In genomic region chr2:36088716-36089328, GRCh38 we compare ENCODE assay signal across 27 cellular contexts.
"Had no signal": no experiment of that assay in that cellular context is flagged by ENCODE, and none has a peak within 500 bp of the region (broad histone marks: within the 10 kb centered on the region; RNA-seq: fewer than 3 reads in every experiment).

No MANE protein-coding gene starts in this region.

- H3K4me1 Mint-ChIP-seq: activated CD4-positive, alpha-beta memory T cell treated with anti-CD3 and anti-CD28 coated beads, Interleukin-2, amount 10 ng/mL, durations not matched to agents 7 days and 5 days; activated CD4-positive, alpha-beta T cell treated with anti-CD3 and anti-CD28 coated beads for 36 hours; activated T-helper 17 cell treated with anti-CD3 and anti-CD28 coated beads, Interleukin-2, amount 50 U/mL, for 72 hours; brain; central memory CD8-positive, alpha-beta T cell; T-helper 17 cell had no signal

- H3K4me3 Mint-ChIP-seq: activated CD4-positive, alpha-beta memory T cell treated with anti-CD3 and anti-CD28 coated beads, Interleukin-2, amount 10 ng/mL, durations not matched to agents 7 days and 5 days; activated CD4-positive, alpha-beta T cell treated with anti-CD3 and anti-CD28 coated beads for 36 hours; activated naive CD4-positive, alpha-beta T cell treated with anti-CD3 and anti-CD28 coated beads for 36 hours; activated naive CD8-positive, alpha-beta T cell; activated T-helper 17 cell treated with anti-CD3 and anti-CD28 coated beads, Interleukin-2, amount 50 U/mL, for 72 hours; brain; central memory CD8-positive, alpha-beta T cell; T-helper 17 cell had no signal

- H3K27me3 Mint-ChIP-seq: brain, T-helper 17 cell had no signal

- H3K27ac Mint-ChIP-seq: activated CD4-positive, alpha-beta memory T cell treated with anti-CD3 and anti-CD28 coated beads, Interleukin-2, amount 10 ng/mL, durations not matched to agents 7 days and 5 days; activated CD4-positive, alpha-beta T cell treated with anti-CD3 and anti-CD28 coated beads for 36 hours; activated naive CD4-positive, alpha-beta T cell treated with anti-CD3 and anti-CD28 coated beads for 36 hours; activated naive CD8-positive, alpha-beta T cell; activated T-helper 17 cell treated with anti-CD3 and anti-CD28 coated beads, Interleukin-2, amount 50 U/mL, for 72 hours; brain; T-helper 17 cell had no signal

- DNase-seq: activated CD4-positive, alpha-beta memory T cell treated with anti-CD3 and anti-CD28 coated beads, Interleukin-2, amount 10 ng/mL, durations not matched to agents 7 days and 5 days; activated CD4-positive, alpha-beta T cell treated with anti-CD3 and anti-CD28 coated beads for 36 hours; activated CD4-positive, alpha-beta T cell treated with anti-CD3 and anti-CD28 coated beads, Interleukin-2, amount 50 U/mL, for 1 hour; activated CD4-positive, CD25-positive, alpha-beta regulatory T cell; activated gamma-delta T cell; activated naive CD4-positive, alpha-beta T cell treated with anti-CD3 and anti-CD28 coated beads for 36 hours; activated T-cell treated with anti-CD3 and anti-CD28 coated beads for 4 hours; activated T-cell treated with anti-CD3 and anti-CD28 coated beads, Interleukin-2, amount 50 U/mL, for 48 hours; amygdala; KG1; NCI-H1092; NCI-H1417; NCI-H1930; NCI-H2171; NCI-H2227 treated with DMSO at 0.1 percent for 48 hours; NCI-H526; NCI-H774; Peyer's patch; SHP77 treated with DMSO at 0.1 percent for 48 hours; T-helper 17 cell; T-helper 9 cell had no signal

- FAIRE-seq: astrocyte had no signal

- H3K36me3 Mint-ChIP-seq: activated naive CD8-positive, alpha-beta T cell; brain had no signal

- H3K27ac ChIP-seq: Peyer's patch, RWPE1 had no signal

- H3K36me3 ChIP-seq: Peyer's patch had no signal

- H3K4me1 ChIP-seq: Peyer's patch had no signal

- H3K4me3 ChIP-seq: Peyer's patch had no signal

- H3K9me3 Mint-ChIP-seq: activated naive CD4-positive, alpha-beta T cell treated with anti-CD3 and anti-CD28 coated beads for 36 hours; activated T-helper 17 cell treated with anti-CD3 and anti-CD28 coated beads, Interleukin-2, amount 50 U/mL, for 72 hours; central memory CD8-positive, alpha-beta T cell had no signal

- H3K9me3 ChIP-seq: Peyer's patch had no signal

- H3K27me3 ChIP-seq: Peyer's patch had no signal
